Comparison of ENCODE assay signal across 8 cellular contexts in genomic region chr1:28552482-28553228, GRCh38. TPM values are rescaled to one million over a fixed set of nuclear protein-coding genes. Genes with fewer than 3 reads are reported as not detected.
A peak's percentile ranks its signal among the peaks of the same experiment; 100 is the strongest.
DNase-seq lines count a peak whose midpoint lies in the region; ATAC-seq and TF ChIP-seq lines count a peak whose summit lies in the region.

TRNAU1AP (plus strand) TSS chr1:28553085; CDS start chr1:28553111, 26 bp downstream.

- H3K4me3 ChIP-seq in GM12875 (ENCODE audit: low read depth, low read length): peak within 1 kb of the TSS; percentile 79
- H3K4me3 ChIP-seq in ovary: peak within 1 kb of the TSS; percentile 73
- H3K4me3 ChIP-seq in thymus (ENCODE audit: low read length): peak within 1 kb of the TSS; percentile 96

- intact Hi-C loops in Right ventricle myocardium inferior (cut with DNase I): loop anchor here (1.0 to 2.0 kb wide), 3 partner anchors 28 to 47 kb away; no protein-coding TSS in a partner anchor
- intact Hi-C loops in ovary (cut with DNase I): no loop called here

- no peaks in the 10 kb centered on the region for H3K36me3 ChIP-seq in ovary
- peaks cover 13% of the 10 kb centered on the region for H3K36me3 ChIP-seq in thymus (ENCODE audit: control insufficient read depth, insufficient read depth)

- TF ChIP-seq CTCF in GM12875 (IDR thresholded peaks at IDR 0.05; ENCODE audit: borderline replicate concordance, insufficient read depth, low read depth, low read length): no peak
- peak in 1 of 3 donors; percentile 24 for TF ChIP-seq CTCF in ovary (IDR thresholded peaks at IDR 0.05)

- WGBS in ovary, 3 donors: 0 to 1% (median 0%) methylated on average over 56 to 57 of the region's 57 CpGs
- 2% methylated on average over 57 of the region's 57 CpGs for WGBS in thymus

- no peak for TF ChIP-seq EP300 in ovary (IDR thresholded peaks at IDR 0.05)

- no peaks in the 10 kb centered on the region for H3K27me3 ChIP-seq in ovary
- H3K27me3 ChIP-seq in thymus (ENCODE audit: control insufficient read depth, insufficient read depth): no peaks in the 10 kb centered on the region

- ATAC-seq in HG02763 (IDR thresholded peaks at IDR 0.05; ENCODE audit: unreplicated experiment) (peak; percentile 93), Right ventricle myocardium inferior (peak; percentile 99)

- DNase-seq in NCI-H1417 treated with DMSO at 0.1 percent for 48 hours (lab: John Stamatoyannopoulos, UW): peak; percentile 81
- peak; percentile 54 to 86 for DNase-seq in SW 1271 (lab: John Stamatoyannopoulos, UW)
- peak; percentile 93 for DNase-seq in activated naive CD8-positive, alpha-beta T cell treated with anti-CD3 and anti-CD28 coated beads, Interleukin-2, amount 50 U/mL, for 16 hours (ENCODE audit: low read depth, low spot score)
- DNase-seq in Right ventricle myocardium inferior (ENCODE audit: missing footprints): peak; percentile 98
- DNase-seq in ovary: peak; percentile 96 to 98 (median 97)

- H3K4me1 ChIP-seq in ovary (ENCODE audit: insufficient read depth): no peaks in the 10 kb centered on the region
- H3K4me1 ChIP-seq in thymus (ENCODE audit: control insufficient read depth, insufficient read depth, low read length): no peaks in the 10 kb centered on the region

- H3K27ac ChIP-seq in ovary (peak within 1 kb of the TSS; percentile 40 to 84), thymus (ENCODE audit: low read depth) (peak within 1 kb of the TSS; percentile 92)

- TF ChIP-seq POLR2A in ovary (IDR thresholded peaks at IDR 0.05): peak; percentile 84

- H3K9me3 ChIP-seq in ovary (no peaks in the 10 kb centered on the region), thymus (ENCODE audit: control insufficient read depth) (no peaks in the 10 kb centered on the region)

RNA-seq across cellular contexts. Expression of gene TRNAU1AP, which starts in this region (rescaled TPM):
- 15.9 TPM for total RNA-seq in Right ventricle myocardium inferior
- total RNA-seq in ovary: 10 to 100 TPM; 18.8 to 27.7 (median 20.6) TPM
- 10 to 100 TPM; 20.7 to 37.6 TPM for polyA plus RNA-seq in ovary
- polyA plus RNA-seq in thymus: 38.6 TPM

Comparison
In these comparisons a context has a peak if more than half of its experiments do, and no peak if none do; other contexts are left out.
1. Peak in every context shown above with its lines: DNase-seq, ATAC-seq, H3K4me3 ChIP-seq and H3K27ac ChIP-seq.